In genomic region chr7:1688542-1688941, GRCh38 we compare ENCODE assay signal across 25 cellular contexts. TPM values are rescaled to one million over a fixed set of nuclear protein-coding genes. Genes with fewer than 3 reads are reported as not detected.
"Had no signal": no experiment of that assay in that cellular context is flagged by ENCODE, and none has a peak within 500 bp of the region (broad histone marks: within the 10 kb centered on the region; RNA-seq: fewer than 3 reads in every experiment).

No MANE protein-coding gene starts in this region.

- FAIRE-seq: small intestine had no signal

- DNase-seq: naive thymus-derived CD8-positive, alpha-beta T cell; nephron progenitor cell; occipital lobe; ovary; psoas muscle; right cardiac atrium; right lobe of liver; sigmoid colon; small intestine; stimulated activated CD4-positive, alpha-beta T cell treated with anti-CD3 and anti-CD28 coated beads, Interleukin-1b, Interleukin-23, amount 100 ng/mL, for 48 hours; stimulated activated CD4-positive, alpha-beta T cell treated with anti-CD3 and anti-CD28 coated beads, Interleukin-4, amount 100 ng/mL, for 1 hour; stimulated activated CD4-positive, alpha-beta T cell treated with anti-CD3 and anti-CD28 coated beads, Interleukin-4, amount 100 ng/mL, for 4 hours; stimulated activated CD8-positive, alpha-beta memory T cell treated with anti-CD3 and anti-CD28 coated beads, Interleukin-4, amount 100 ng/mL, for 48 hours; stimulated activated naive CD4-positive, alpha-beta T cell; stimulated activated naive CD8-positive, alpha-beta T cell treated with anti-CD3 and anti-CD28 coated beads, Interleukin-15, amount 100 ng/mL, for 72 hours; stimulated activated naive CD8-positive, alpha-beta T cell treated with anti-CD3 and anti-CD28 coated beads, Interleukin-15, Interleukin-2, amounts not matched to agents 100 U/mL and 50 U/mL, for 24 hours; substantia nigra; testis; tibial artery; transverse colon had no signal

- H3K27me3 Mint-ChIP-seq: progenitor cell of endocrine pancreas; stimulated activated naive CD8-positive, alpha-beta T cell treated with anti-CD3 and anti-CD28 coated beads, Interleukin-15, amount 100 ng/mL, for 72 hours had no signal

- H3K27ac Mint-ChIP-seq: naive thymus-derived CD8-positive, alpha-beta T cell; natural killer cell treated with Interleukin-12 subunit alpha and Interleukin-12 subunit beta and Interleukin-15 and Interleukin-18, amount 100 ng/mL, for 72 hours; nephron progenitor cell; progenitor cell of endocrine pancreas; stimulated activated memory B cell treated with anti-CD40 and anti-IgM and Interleukin-4, amounts not matched to agents 10 μg/mL and 1 μg/mL and 100 μg/mL, for 72 hours; stimulated activated naive CD8-positive, alpha-beta T cell treated with anti-CD3 and anti-CD28 coated beads, Interleukin-15, amount 100 ng/mL, for 72 hours; type B pancreatic cell had no signal

- H3K4me3 Mint-ChIP-seq: naive thymus-derived CD8-positive, alpha-beta T cell; natural killer cell treated with Interleukin-12 subunit alpha and Interleukin-12 subunit beta and Interleukin-15 and Interleukin-18, amount 100 ng/mL, for 72 hours; nephron progenitor cell; stimulated activated memory B cell treated with anti-CD40 and anti-IgM and Interleukin-4, amounts not matched to agents 10 μg/mL and 1 μg/mL and 100 μg/mL, for 72 hours; stimulated activated naive CD8-positive, alpha-beta T cell treated with anti-CD3 and anti-CD28 coated beads, Interleukin-15, amount 100 ng/mL, for 72 hours; type B pancreatic cell had no signal

- ATAC-seq: naive thymus-derived CD8-positive, alpha-beta T cell; natural killer cell treated with Interleukin-12 subunit alpha and Interleukin-12 subunit beta and Interleukin-15 and Interleukin-18, amount 100 ng/mL, for 72 hours; psoas muscle; right cardiac atrium; right lobe of liver; stimulated activated memory B cell treated with anti-CD40 and anti-IgM and Interleukin-4, amounts not matched to agents 10 μg/mL and 1 μg/mL and 100 μg/mL, for 72 hours; stimulated activated naive CD8-positive, alpha-beta T cell treated with anti-CD3 and anti-CD28 coated beads, Interleukin-15, amount 100 ng/mL, for 72 hours; stimulated activated naive CD8-positive, alpha-beta T cell treated with anti-CD3 and anti-CD28 coated beads, Interleukin-15, Interleukin-2, amounts not matched to agents 100 U/mL and 50 U/mL, for 24 hours; upper lobe of right lung had no signal

- H3K4me1 Mint-ChIP-seq: naive thymus-derived CD8-positive, alpha-beta T cell; stimulated activated memory B cell treated with anti-CD40 and anti-IgM and Interleukin-4, amounts not matched to agents 10 μg/mL and 1 μg/mL and 100 μg/mL, for 72 hours; stimulated activated naive CD8-positive, alpha-beta T cell treated with anti-CD3 and anti-CD28 coated beads, Interleukin-15, amount 100 ng/mL, for 72 hours had no signal

RNA-seq across cellular contexts. Expression of gene ELFN1, which starts 18.5 kb away (rescaled TPM):
- total RNA-seq: naive thymus-derived CD8-positive, alpha-beta T cell had no signal
